ENCODE assay signal across 7 cellular contexts in genomic region chr9:127388037-127388855, GRCh38. TPM values are rescaled to one million over a fixed set of nuclear protein-coding genes. Genes with fewer than 3 reads are reported as not detected.
DNase-seq lines count a peak whose midpoint lies in the region; ATAC-seq and TF ChIP-seq lines count a peak whose summit lies in the region.

No MANE protein-coding gene starts in this region.

- peaks cover 10% of the 10 kb centered on the region for H3K4me1 ChIP-seq in lower lobe of right lung

- in situ Hi-C loops in G401 (cut with HindIII; ENCODE audit: low sequenced_read_pairs): no loop called here

- H3K9me3 ChIP-seq in lower lobe of right lung: no peaks in the 10 kb centered on the region

- ATAC-seq in HG03354 (IDR thresholded peaks at IDR 0.05; ENCODE audit: poor library complexity, severe bottlenecking, unreplicated experiment): peak; percentile 78
- peak; percentile 69 to 82 for ATAC-seq in lower lobe of right lung

- H3K4me3 ChIP-seq in lower lobe of right lung: no peak overlapping the region

- peak; percentile 35 for DNase-seq in GM19238 (ENCODE audit: insufficient read length, low spot score)
- DNase-seq in T-helper 1 cell: peak; percentile 68 to 92 (median 83)
- DNase-seq in lower lobe of right lung: no peak
- peak; percentile 61 to 63 for DNase-seq in stimulated activated CD8-positive, alpha-beta memory T cell treated with anti-CD3 and anti-CD28 coated beads, Interleukin-2, amount 100 ng/mL, for 1 hour (ENCODE audit: low read depth in 2 of 2)
- DNase-seq in G401 (ENCODE audit: low spot score): no peak

- H3K27ac ChIP-seq in angular gyrus (ENCODE audit: low read depth, low read length): peak overlapping the region; percentile 50
- no peak overlapping the region for H3K27ac ChIP-seq in lower lobe of right lung

- H3K36me3 ChIP-seq in lower lobe of right lung: no peaks in the 10 kb centered on the region

- intact Hi-C loops in lower lobe of right lung (cut with DNase I): no loop called here

- TF ChIP-seq CTCF in lower lobe of right lung (IDR thresholded peaks at IDR 0.05): no peak

- H3K27me3 ChIP-seq in lower lobe of right lung (ENCODE audit: low read depth): no peaks in the 10 kb centered on the region

RNA-seq across cellular contexts. Expression of gene SLC2A8, which starts 8.7 kb away (rescaled TPM):
- total RNA-seq in lower lobe of right lung: 18.5 TPM
- 32.7 and 33.0 TPM in 2 replicates for total RNA-seq in G401 (2014; rRNA removed; shearing (Covaris generic))

RNA-seq across cellular contexts. Expression of gene ZNF79, which starts 35.9 kb away (rescaled TPM):
- 9.5 TPM for total RNA-seq in lower lobe of right lung
- 4.8 and 8.8 TPM in 2 replicates for total RNA-seq in G401 (2014; rRNA removed; shearing (Covaris generic))

Comparison
In these comparisons a context has a peak if more than half of its experiments do, and no peak if none do; other contexts are left out.
1. DNase-seq: peak in GM19238 (single experiment), T-helper 1 cell (5 of 5) and stimulated activated CD8-positive, alpha-beta memory T cell treated with anti-CD3 and anti-CD28 coated beads, Interleukin-2, amount 100 ng/mL, for 1 hour (2 of 2); none in lower lobe of right lung (single experiment) and G401 (single experiment).